ENCODE assay signal across 13 cellular contexts in genomic region chr20:31562241-31562640, GRCh38. TPM values are rescaled to one million over a fixed set of nuclear protein-coding genes. Genes with fewer than 3 reads are reported as not detected.
A peak's percentile ranks its signal among the peaks of the same experiment; 100 is the strongest.
DNase-seq lines count a peak whose midpoint lies in the region; ATAC-seq and TF ChIP-seq lines count a peak whose summit lies in the region.
"Had no signal": no experiment of that assay in that cellular context is flagged by ENCODE, and none has a peak within 500 bp of the region (broad histone marks: within the 10 kb centered on the region; RNA-seq: fewer than 3 reads in every experiment).

No MANE protein-coding gene starts in this region.

- H3K79me2 ChIP-seq in ACC112 (ENCODE audit: control insufficient read depth, insufficient read depth, low read length, unreplicated experiment), result no peaks in the 10 kb centered on the region

- WGBS in lower leg skin, 2 donors, result 38 to 60% methylated on average over 1 of the region's 1 CpG

- peak overlapping the region; percentile 76 for H3K27ac Mint-ChIP-seq in mesothelial cell of epicardium
- H3K27ac Mint-ChIP-seq: activated naive CD8-positive, alpha-beta T cell; natural killer cell treated with Interleukin-12 subunit alpha and Interleukin-12 subunit beta and Interleukin-15 and Interleukin-18, amount 100 ng/mL, for 72 hours; stimulated activated memory B cell treated with anti-CD40 and anti-IgM and Interleukin-4, amounts not matched to agents 10 μg/mL and 1 μg/mL and 100 μg/mL, for 72 hours had no signal

- H3K4me1 Mint-ChIP-seq in mesothelial cell of epicardium, result peaks cover 31% of the 10 kb centered on the region
- H3K4me1 Mint-ChIP-seq in activated T-cell treated with anti-CD3 and anti-CD28 coated beads, Interleukin-2, amount 50 U/mL, for 4 hours (ENCODE audit: low read depth), result peaks cover 21% of the 10 kb centered on the region

- DNase-seq in DMS53 treated with DMSO at 0.1 percent for 48 hours (lab: John Stamatoyannopoulos, UW; ENCODE audit: unreplicated experiment) (peak; percentile 79), WERI-Rb-1 (no peak), mesothelial cell of epicardium (ENCODE audit: low spot score in 2 of 2, unreplicated experiment in 2 of 2) (no peak), lower leg skin (ENCODE audit: low spot score in 2 of 2) (no peak), medulla oblongata (ENCODE audit: extremely low spot score) (no peak), NCI-H1417 treated with DMSO at 0.1 percent for 48 hours (lab: John Stamatoyannopoulos, UW) (no peak)
- DNase-seq in activated T-cell treated with anti-CD3 and anti-CD28 coated beads, Interleukin-2, amount 50 U/mL, for 4 hours, result no peak

- no peak for TF ChIP-seq POLR2A in lower leg skin (IDR thresholded peaks at IDR 0.05)

- peaks cover 21% of the 10 kb centered on the region for H3K36me3 Mint-ChIP-seq in mesothelial cell of epicardium
- peaks cover 36% of the 10 kb centered on the region for H3K36me3 Mint-ChIP-seq in activated T-cell treated with anti-CD3 and anti-CD28 coated beads, Interleukin-2, amount 50 U/mL, for 4 hours (ENCODE audit: insufficient read depth)
- H3K36me3 Mint-ChIP-seq: natural killer cell treated with Interleukin-12 subunit alpha and Interleukin-12 subunit beta and Interleukin-15 and Interleukin-18, amount 100 ng/mL, for 72 hours had no signal

- H3K4me3 ChIP-seq in ACC112 (ENCODE audit: low read depth, low read length) (no peak overlapping the region), WERI-Rb-1 (ENCODE audit: low read depth, low read length) (no peak overlapping the region), lower leg skin (ENCODE audit: low read depth, poor library complexity, severe bottlenecking) (no peak overlapping the region)

- TF ChIP-seq CTCF in WERI-Rb-1 (IDR thresholded peaks at IDR 0.05; ENCODE audit: low read depth, low read length) (no peak), mesothelial cell of epicardium (IDR thresholded peaks at IDR 0.05; ENCODE audit: unreplicated experiment) (no peak), lower leg skin (IDR thresholded peaks at IDR 0.05) (no peak)

- H3K9me3 ChIP-seq in WERI-Rb-1 (ENCODE audit: severe bottlenecking), result no peaks in the 10 kb centered on the region

- H3K27me3 ChIP-seq in ACC112 (ENCODE audit: insufficient read depth, low read length), result no peaks in the 10 kb centered on the region
- H3K27me3 ChIP-seq in WERI-Rb-1 (ENCODE audit: insufficient read depth, low read depth, severe bottlenecking), result no peaks in the 10 kb centered on the region

- H3K9me3 Mint-ChIP-seq in mesothelial cell of epicardium, result no peaks in the 10 kb centered on the region
- no peaks in the 10 kb centered on the region for H3K9me3 Mint-ChIP-seq in activated T-cell treated with anti-CD3 and anti-CD28 coated beads, Interleukin-2, amount 50 U/mL, for 4 hours
- H3K9me3 Mint-ChIP-seq: central memory CD8-positive, alpha-beta T cell; natural killer cell treated with Interleukin-12 subunit alpha and Interleukin-12 subunit beta and Interleukin-15 and Interleukin-18, amount 100 ng/mL, for 72 hours; stimulated activated memory B cell treated with anti-CD40 and anti-IgM and Interleukin-4, amounts not matched to agents 10 μg/mL and 1 μg/mL and 100 μg/mL, for 72 hours had no signal

- intact Hi-C loops in lower leg skin (cut with DNase I; ENCODE audit: low total_unique reads), result loop anchor here (2.0 kb wide), 1 partner anchor 51 kb away; no protein-coding TSS in a partner anchor

- ATAC-seq in activated T-cell treated with anti-CD3 and anti-CD28 coated beads, Interleukin-2, amount 50 U/mL, for 4 hours, result no peak

- H2AFZ ChIP-seq in ACC112 (ENCODE audit: low read length, unreplicated experiment), result no peak overlapping the region

- H3K27me3 Mint-ChIP-seq in mesothelial cell of epicardium (ENCODE audit: low read depth), result no peaks in the 10 kb centered on the region
- H3K27me3 Mint-ChIP-seq in activated T-cell treated with anti-CD3 and anti-CD28 coated beads, Interleukin-2, amount 50 U/mL, for 4 hours (ENCODE audit: low read depth), result no peaks in the 10 kb centered on the region
- H3K27me3 Mint-ChIP-seq: activated naive CD8-positive, alpha-beta T cell; central memory CD8-positive, alpha-beta T cell; natural killer cell treated with Interleukin-12 subunit alpha and Interleukin-12 subunit beta and Interleukin-15 and Interleukin-18, amount 100 ng/mL, for 72 hours; stimulated activated memory B cell treated with anti-CD40 and anti-IgM and Interleukin-4, amounts not matched to agents 10 μg/mL and 1 μg/mL and 100 μg/mL, for 72 hours had no signal

- H3K36me3 ChIP-seq in ACC112 (ENCODE audit: insufficient read depth, low read length), result peaks cover 14% of the 10 kb centered on the region; the same call in 1 of the 2 replicates
- peaks cover 64% of the 10 kb centered on the region for H3K36me3 ChIP-seq in WERI-Rb-1

- H3K27ac ChIP-seq in ACC112 (ENCODE audit: low read depth, low read length), result peak overlapping the region; percentile 96
- peak overlapping the region; percentile 6; the same call in 1 of the 2 replicates for H3K27ac ChIP-seq in WERI-Rb-1
- H3K27ac ChIP-seq: C4-2B had no signal

- peaks cover 33% of the 10 kb centered on the region for H3K4me1 ChIP-seq in ACC112 (ENCODE audit: control insufficient read depth, insufficient read depth, low read length, unreplicated experiment)

- no peak overlapping the region for H3K4me3 Mint-ChIP-seq in mesothelial cell of epicardium
- no peak overlapping the region for H3K4me3 Mint-ChIP-seq in activated T-cell treated with anti-CD3 and anti-CD28 coated beads, Interleukin-2, amount 50 U/mL, for 4 hours
- H3K4me3 Mint-ChIP-seq: activated naive CD8-positive, alpha-beta T cell; central memory CD8-positive, alpha-beta T cell; natural killer cell treated with Interleukin-12 subunit alpha and Interleukin-12 subunit beta and Interleukin-15 and Interleukin-18, amount 100 ng/mL, for 72 hours; stimulated activated memory B cell treated with anti-CD40 and anti-IgM and Interleukin-4, amounts not matched to agents 10 μg/mL and 1 μg/mL and 100 μg/mL, for 72 hours had no signal

RNA-seq across cellular contexts. Expression of gene ID1, which starts 42.8 kb away (rescaled TPM):
- total RNA-seq in mesothelial cell of epicardium (374 to 378 TPM (median 377 TPM) in 3 replicates), lower leg skin (100 to 1,000 TPM; 237 to 353 (median 301) TPM)
- 1 to 10 TPM; 1.4 to 1.6 (median 1.5) TPM for total RNA-seq in activated T-cell treated with anti-CD3 and anti-CD28 coated beads, Interleukin-2, amount 50 U/mL, for 4 hours

RNA-seq across cellular contexts. Expression of gene HM13, which starts 48.0 kb away (rescaled TPM):
- total RNA-seq in mesothelial cell of epicardium, result 140 to 143 TPM (median 140 TPM) in 3 replicates
- 10 to 100 TPM; 35.0 to 51.9 (median 44.2) TPM for total RNA-seq in lower leg skin
- total RNA-seq in activated T-cell treated with anti-CD3 and anti-CD28 coated beads, Interleukin-2, amount 50 U/mL, for 4 hours, result 100 to 1,000 TPM; 191 to 210 (median 195) TPM

Comparison
In these comparisons a context has a peak if more than half of its experiments do, and no peak if none do; other contexts are left out.
1. RNA of gene ID1, which starts 42.8 kb away (total RNA-seq): 374 to 378 TPM in mesothelial cell of epicardium and 237 to 353 TPM in lower leg skin; 1.4 to 1.6 TPM in activated T-cell treated with anti-CD3 and anti-CD28 coated beads, Interleukin-2, amount 50 U/mL, for 4 hours; every median in the first group is over 10 times any median in the second.